ENCODE assay signal across 23 cellular contexts in the genomic region with DNA sequence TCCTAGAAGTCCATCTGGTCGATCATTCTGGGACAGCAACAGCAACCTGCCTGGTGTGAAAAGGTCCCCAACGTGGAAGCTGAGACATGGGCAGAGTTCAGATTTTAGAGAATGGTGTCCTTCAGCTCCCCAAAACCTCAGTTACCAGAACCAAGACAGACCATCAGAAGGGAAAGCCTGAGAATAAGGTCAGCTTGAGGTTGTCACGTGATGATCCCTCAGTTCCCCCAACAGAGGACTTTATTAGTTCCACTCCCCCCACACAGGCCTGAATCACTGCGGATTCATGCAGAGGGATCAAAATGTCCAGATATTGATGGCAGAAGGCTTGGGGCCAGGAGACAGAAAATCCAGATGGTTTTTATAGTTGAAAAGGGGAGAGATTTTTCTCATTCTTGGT.
"Had no signal": no experiment of that assay in that cellular context is flagged by ENCODE, and none has a peak within 500 bp of the region (broad histone marks: within the 10 kb centered on the region; RNA-seq: fewer than 3 reads in every experiment).

No MANE protein-coding gene starts in this region.

- H3K4me3 ChIP-seq: coronary artery, dorsolateral prefrontal cortex, esophagus muscularis mucosa, gastroesophageal sphincter, heart left ventricle, hepatocyte, left lung, lower lobe of right lung had no signal

- H3K4me3 Mint-ChIP-seq: immature natural killer cell; naive thymus-derived CD4-positive, alpha-beta T cell had no signal

- H3K79me2 ChIP-seq: hepatocyte had no signal

- H3K36me3 Mint-ChIP-seq: immature natural killer cell; naive thymus-derived CD4-positive, alpha-beta T cell had no signal

- H3K27ac ChIP-seq: coronary artery, dorsolateral prefrontal cortex, esophagus muscularis mucosa, foreskin keratinocyte, gastroesophageal sphincter, heart left ventricle, hepatocyte, left lung, lower lobe of right lung had no signal

- H3K27ac Mint-ChIP-seq: immature natural killer cell; naive thymus-derived CD4-positive, alpha-beta T cell had no signal

- H3K4me2 ChIP-seq: hepatocyte had no signal

- H3K4me1 Mint-ChIP-seq: immature natural killer cell had no signal

- H3K4me1 ChIP-seq: esophagus muscularis mucosa, foreskin keratinocyte, gastroesophageal sphincter, heart left ventricle, left lung, lower lobe of right lung had no signal

- FAIRE-seq: colon, endothelial cell of umbilical vein, frontal cortex, keratinocyte had no signal

- H3K9me3 ChIP-seq: esophagus muscularis mucosa, gastroesophageal sphincter, heart left ventricle, left lung, lower lobe of right lung had no signal

- H3K27me3 ChIP-seq: esophagus muscularis mucosa, foreskin keratinocyte, gastroesophageal sphincter, hepatocyte had no signal

- DNase-seq: dermis blood vessel endothelial cell; dorsolateral prefrontal cortex; effector CD4-positive, alpha-beta T cell; effector memory CD4-positive, alpha-beta T cell; foreskin keratinocyte; heart left ventricle; hypothalamus; immature natural killer cell; left cardiac atrium; left lung; left ventricle myocardium superior; lower lobe of right lung; mesenchymal stem cell; midbrain; naive thymus-derived CD4-positive, alpha-beta T cell had no signal

- ATAC-seq: foreskin keratinocyte; gastroesophageal sphincter; heart left ventricle; left cardiac atrium; left lung; left ventricle myocardium superior; lower lobe of right lung; naive thymus-derived CD4-positive, alpha-beta T cell had no signal

- H2AFZ ChIP-seq: hepatocyte had no signal

- H3K36me3 ChIP-seq: esophagus muscularis mucosa, gastroesophageal sphincter, heart left ventricle, left lung, lower lobe of right lung had no signal
